8 cellular contexts compared by ENCODE assay signal in genomic region chr1:23691499-23692307, GRCh38. TPM values are rescaled to one million over a fixed set of nuclear protein-coding genes. Genes with fewer than 3 reads are reported as not detected.
DNase-seq lines count a peak whose midpoint lies in the region; ATAC-seq, FAIRE-seq and TF ChIP-seq lines count a peak whose summit lies in the region.

RPL11 (plus strand) TSS chr1:23691806; CDS start chr1:23691824, 18 bp downstream.

- intact Hi-C loops in kidney (cut with DNase I), result no loop called here

- peak within 1 kb of the TSS; percentile 88 for H3K27ac ChIP-seq in kidney (ENCODE audit: low read depth in 2 of 2, low read length in 2 of 2)

- peak within 1 kb of the TSS; percentile 99 for H3K9ac ChIP-seq in kidney (ENCODE audit: low read length in 2 of 2)

- ATAC-seq in GM19035 (IDR thresholded peaks at IDR 0.05; ENCODE audit: unreplicated experiment), result peak; percentile 94
- ATAC-seq in HG03354 (IDR thresholded peaks at IDR 0.05; ENCODE audit: poor library complexity, severe bottlenecking, unreplicated experiment), result peak; percentile 93

- H3K4me3 ChIP-seq in AG10803 (ENCODE audit: low read length) (peak within 1 kb of the TSS; percentile 97), kidney (ENCODE audit: low read length in 2 of 2) (peak within 1 kb of the TSS; percentile 86 to 97)

- TF ChIP-seq CTCF in AG10803 (conservative IDR thresholded peaks at IDR 0.05; ENCODE audit: low read length) (peak; percentile 76), kidney (IDR thresholded peaks at IDR 0.05; ENCODE audit: borderline replicate concordance, extremely low read depth, insufficient read depth) (peak; percentile 78)

- DNase-seq in AG10803 (ENCODE audit: low read depth) (peak; percentile 96), NCI-H446 treated with DMSO at 0.1 percent for 48 hours (lab: John Stamatoyannopoulos, UW) (peak; percentile 97), cerebellum (ENCODE audit: low spot score) (peak; percentile 95), kidney (peak; percentile 97)
- DNase-seq in activated CD4-positive, alpha-beta T cell treated with anti-CD3 and anti-CD28 coated beads for 1 hour, result peak; percentile 81
- DNase-seq in stimulated activated CD4-positive, alpha-beta T cell treated with anti-CD3 and anti-CD28 coated beads, Interleukin-15, amount 100 ng/mL, for 24 hours, result peak; percentile 93

- FAIRE-seq in kidney (lab: Jason Lieb, UNC), result peak; percentile 11

- H3K4me1 ChIP-seq in kidney (ENCODE audit: control insufficient read depth in 1 of 2, insufficient read depth in 1 of 2, low read depth in 1 of 2, low read length in 2 of 2), result peaks cover 14 to 16% of the 10 kb centered on the region in 2 donors

- H3K9me3 ChIP-seq in kidney (ENCODE audit: control insufficient read depth in 1 of 2, low read length in 2 of 2), result no peaks in the 10 kb centered on the region

- peaks cover 25 to 40% of the 10 kb centered on the region in 2 donors for H3K36me3 ChIP-seq in kidney (ENCODE audit: control insufficient read depth in 1 of 2, insufficient read depth in 2 of 2, low read length in 2 of 2)

RNA-seq across cellular contexts. Expression of gene RPL11, which starts in this region (rescaled TPM):
- total RNA-seq in cerebellum (528 TPM), kidney (829 TPM)
- polyA plus RNA-seq in kidney (ENCODE audit: insufficient read depth, low read depth, low replicate concordance), result 2,056 TPM

Comparison
In these comparisons a context has a peak if more than half of its experiments do, and no peak if none do; other contexts are left out.
1. Peak in every context shown above with its lines: DNase-seq, ATAC-seq, H3K4me3 ChIP-seq and H3K27ac ChIP-seq.